Comparison of ENCODE assay signal across 8 cellular contexts in the genomic region with DNA sequence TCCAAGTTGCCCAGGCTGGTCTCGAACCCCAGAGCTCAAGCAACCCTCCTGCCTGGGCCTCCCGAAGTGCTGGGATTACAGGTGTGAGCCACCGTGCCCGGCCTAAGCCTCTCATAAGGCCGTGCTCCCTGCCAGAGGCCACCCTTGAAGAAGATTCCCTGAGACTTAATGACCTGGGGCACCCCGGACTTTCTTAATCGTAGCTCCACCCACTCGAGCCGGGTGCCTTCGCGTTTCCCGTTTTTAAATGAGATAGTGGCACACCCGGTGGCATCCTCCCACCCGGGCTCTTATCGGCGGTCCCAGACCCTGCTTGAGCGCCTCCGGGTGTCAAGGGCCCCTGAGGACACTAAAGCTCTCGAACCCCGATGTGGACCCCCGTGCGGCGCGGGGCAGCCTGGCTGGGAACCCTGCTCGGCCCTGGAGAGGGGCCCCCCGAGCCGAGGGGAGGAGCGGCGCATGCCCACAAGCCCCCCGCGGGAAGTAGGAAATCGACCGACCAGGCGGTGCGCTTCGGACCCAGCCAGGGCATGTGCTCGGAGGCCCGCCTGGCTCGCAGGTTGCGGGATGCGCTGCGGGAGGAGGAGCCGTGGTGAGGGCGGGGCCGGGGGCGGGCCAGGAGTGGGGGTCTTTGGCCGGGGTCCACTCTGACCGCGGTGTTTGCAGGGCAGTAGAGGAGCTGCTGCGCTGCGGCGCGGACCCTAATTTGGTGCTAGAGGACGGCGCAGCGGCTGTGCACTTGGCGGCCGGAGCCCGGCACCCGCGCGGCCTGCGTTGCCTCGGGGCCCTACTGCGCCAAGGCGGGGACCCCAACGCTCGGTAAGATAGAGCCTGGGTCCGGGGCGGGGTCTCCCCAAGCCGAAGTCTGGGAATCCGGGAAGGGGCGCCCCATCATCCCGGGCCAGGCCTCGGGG. TPM values are rescaled to one million over a fixed set of nuclear protein-coding genes. Genes with fewer than 3 reads are reported as not detected.
DNase-seq lines count a peak whose midpoint lies in the region; ATAC-seq and TF ChIP-seq lines count a peak whose summit lies in the region.

A gene with protein sequence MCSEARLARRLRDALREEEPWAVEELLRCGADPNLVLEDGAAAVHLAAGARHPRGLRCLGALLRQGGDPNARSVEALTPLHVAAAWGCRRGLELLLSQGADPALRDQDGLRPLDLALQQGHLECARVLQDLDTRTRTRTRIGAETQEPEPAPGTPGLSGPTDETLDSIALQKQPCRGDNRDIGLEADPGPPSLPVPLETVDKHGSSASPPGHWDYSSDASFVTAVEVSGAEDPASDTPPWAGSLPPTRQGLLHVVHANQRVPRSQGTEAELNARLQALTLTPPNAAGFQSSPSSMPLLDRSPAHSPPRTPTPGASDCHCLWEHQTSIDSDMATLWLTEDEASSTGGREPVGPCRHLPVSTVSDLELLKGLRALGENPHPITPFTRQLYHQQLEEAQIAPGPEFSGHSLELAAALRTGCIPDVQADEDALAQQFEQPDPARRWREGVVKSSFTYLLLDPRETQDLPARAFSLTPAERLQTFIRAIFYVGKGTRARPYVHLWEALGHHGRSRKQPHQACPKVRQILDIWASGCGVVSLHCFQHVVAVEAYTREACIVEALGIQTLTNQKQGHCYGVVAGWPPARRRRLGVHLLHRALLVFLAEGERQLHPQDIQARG (plus strand): TSS at position 511 of the 914 bp plus-strand sequence. CDS start 20 bp downstream, at position 531.

- H2AFZ ChIP-seq in PC-9 = peak within 1 kb of the TSS; percentile 56; the same call in 1 of the 2 replicates

- no peaks in the 10 kb centered on the region for H3K9me3 ChIP-seq in PC-9 (ENCODE audit: insufficient read depth, low read depth)

- intact Hi-C loops in PC-9 (cut with micrococcal nuclease; ENCODE audit: unreplicated experiment) (loop anchor here (1.0 to 5.0 kb wide), 3 partner anchors 76 to 509 kb away; no protein-coding TSS in a partner anchor), left colon (cut with DNase I, micrococcal nuclease) (loop anchor here (5.0 to 10.0 kb wide), 3 partner anchors 74 to 217 kb away; no protein-coding TSS in a partner anchor)

- in situ Hi-C loops in astrocyte of the spinal cord (cut with HindIII; ENCODE audit: low sequenced_read_pairs) = no loop called here

- POLR2A ChIA-PET in PC-9 (lab: Charles Lee; ENCODE audit: unreplicated experiment) = no interaction called here

- 0 out of 2 replicates have a peak, but pooled peaks cover 4% of the 10 kb centered on the region for H3K36me3 ChIP-seq in PC-9 (ENCODE audit: low read depth)

- no peaks in the 10 kb centered on the region for H3K9me3 Mint-ChIP-seq in stimulated activated memory B cell treated with anti-CD40 and anti-IgM and Interleukin-4, amounts not matched to agents 10 μg/mL and 1 μg/mL and 100 μg/mL, for 72 hours

- H3K9me2 ChIP-seq in PC-9 (ENCODE audit: insufficient read depth) = no peaks in the 10 kb centered on the region

- H3K4me2 ChIP-seq in PC-9 = peak within 1 kb of the TSS; percentile 73

- no peak within 1 kb of the TSS for H3K4me3 ChIP-seq in PC-9
- H3K4me3 ChIP-seq in astrocyte of the spinal cord (ENCODE audit: low read depth, low read length) = peak within 1 kb of the TSS; percentile 25

- H3K4me1 Mint-ChIP-seq in stimulated activated memory B cell treated with anti-CD40 and anti-IgM and Interleukin-4, amounts not matched to agents 10 μg/mL and 1 μg/mL and 100 μg/mL, for 72 hours = peaks cover 25% of the 10 kb centered on the region

- H3K27me3 Mint-ChIP-seq in stimulated activated memory B cell treated with anti-CD40 and anti-IgM and Interleukin-4, amounts not matched to agents 10 μg/mL and 1 μg/mL and 100 μg/mL, for 72 hours = no peaks in the 10 kb centered on the region

- DNase-seq in PC-9 (no peak), astrocyte of the spinal cord (ENCODE audit: low read depth, low spot score) (no peak), left colon (peak in 1 of 2 donors; percentile 53), NCI-H510A treated with DMSO at 0.1 percent for 48 hours (lab: John Stamatoyannopoulos, UW) (no peak)

- no TSS peak for BruUV-seq in PC-9 (replicated peaks; lab: Mats Ljungman, UMichigan)

- H4K20me1 ChIP-seq in PC-9 (ENCODE audit: insufficient read depth) = no peaks in the 10 kb centered on the region

- peaks cover 36% of the 10 kb centered on the region for H3K36me3 Mint-ChIP-seq in stimulated activated memory B cell treated with anti-CD40 and anti-IgM and Interleukin-4, amounts not matched to agents 10 μg/mL and 1 μg/mL and 100 μg/mL, for 72 hours

- H3K4me3 Mint-ChIP-seq in stimulated activated memory B cell treated with anti-CD40 and anti-IgM and Interleukin-4, amounts not matched to agents 10 μg/mL and 1 μg/mL and 100 μg/mL, for 72 hours = peak within 1 kb of the TSS; percentile 87

- no peaks in the 10 kb centered on the region for H3K79me2 ChIP-seq in PC-9 (ENCODE audit: low read depth)

- H3K27ac Mint-ChIP-seq in stimulated activated memory B cell treated with anti-CD40 and anti-IgM and Interleukin-4, amounts not matched to agents 10 μg/mL and 1 μg/mL and 100 μg/mL, for 72 hours = peak within 1 kb of the TSS; percentile 83

- H3K27me3 ChIP-seq in PC-9 (ENCODE audit: insufficient read depth, low read depth) = no peaks in the 10 kb centered on the region

- H3K27ac ChIP-seq in C4-2B = peak within 1 kb of the TSS; percentile 59
- H3K27ac ChIP-seq in PC-9 = no peak within 1 kb of the TSS

- CTCF ChIA-PET in PC-9 (lab: Charles Lee) = interaction anchor here (0.6 to 1.0 kb wide), 5 partner anchors 22 to 372 kb away, joined by 3 to 8 read pairs (median 4); no protein-coding TSS in a partner anchor

- ATAC-seq in GM19397 (IDR thresholded peaks at IDR 0.05; ENCODE audit: unreplicated experiment) (peak; percentile 46), left colon (peak; percentile 41), GM18868 (IDR thresholded peaks at IDR 0.05; ENCODE audit: unreplicated experiment) (no peak)
- ATAC-seq in stimulated activated memory B cell treated with anti-CD40 and anti-IgM and Interleukin-4, amounts not matched to agents 10 μg/mL and 1 μg/mL and 100 μg/mL, for 72 hours = peak; percentile 83

- no peaks in the 10 kb centered on the region for H3K4me1 ChIP-seq in PC-9 (replicated peaks; ENCODE audit: insufficient read depth)

- peaks cover 33% of the 10 kb centered on the region for H3F3A ChIP-seq in PC-9 (ENCODE audit: insufficient read depth, low read depth)

- no peak for TF ChIP-seq CTCF in C4-2B (conservative IDR thresholded peaks at IDR 0.05)
- no peak for TF ChIP-seq CTCF in PC-9 (conservative IDR thresholded peaks at IDR 0.05)
- TF ChIP-seq CTCF in astrocyte of the spinal cord (IDR thresholded peaks at IDR 0.05; ENCODE audit: low read depth, low read length) = no peak

RNA-seq across cellular contexts. Expression of the gene that starts here (rescaled TPM):
- 0.65 and 1.2 TPM in 2 replicates for total RNA-seq in PC-9 (2021)
- total RNA-seq in left colon = under 1 TPM; 0.22 to 0.67 TPM

Comparison
In these comparisons a context has a peak if more than half of its experiments do, and no peak if none do; other contexts are left out.
1. Peak in ATAC-seq in left colon; RNA of the gene not detected or under 1 TPM.